Comparison of ENCODE assay signal across 16 cellular contexts in genomic region chr6:109048670-109049415, GRCh38. TPM values are rescaled to one million over a fixed set of nuclear protein-coding genes. Genes with fewer than 3 reads are reported as not detected.
DNase-seq lines count a peak whose midpoint lies in the region; ATAC-seq and TF ChIP-seq lines count a peak whose summit lies in the region.
"Had no signal": no experiment of that assay in that cellular context is flagged by ENCODE, and none has a peak within 500 bp of the region (broad histone marks: within the 10 kb centered on the region; RNA-seq: fewer than 3 reads in every experiment).

No MANE protein-coding gene starts in this region.

- peak overlapping the region; percentile 72 to 83 for H3K27ac Mint-ChIP-seq in T-cell
- H3K27ac Mint-ChIP-seq in endothelial cell (ENCODE audit: unreplicated experiment), result no peak overlapping the region

- H3K36me3 Mint-ChIP-seq in T-cell (peaks cover 14% of the 10 kb centered on the region), endothelial cell (ENCODE audit: low read depth, unreplicated experiment) (peaks cover 5% of the 10 kb centered on the region)

- H3K4me1 Mint-ChIP-seq in T-cell (peaks cover 38 to 46% (median 39%) of the 10 kb centered on the region in 3 donors), endothelial cell (ENCODE audit: unreplicated experiment) (no peaks in the 10 kb centered on the region)

- H3K27ac ChIP-seq in left ventricle myocardium inferior (replicated peaks) (peak overlapping the region; percentile 48), thyroid gland (peak overlapping the region; percentile 59 to 69 (median 68)), right lobe of liver (no peak overlapping the region)
- H3K27ac ChIP-seq: A549, C4-2B had no signal

- intact Hi-C loops in left ventricle myocardium inferior (cut with micrococcal nuclease) (no loop called here), Right ventricle myocardium inferior (cut with DNase I) (no loop called here), thyroid gland (cut with DNase I) (no loop called here), right lobe of liver (cut with DNase I) (no loop called here)

- H3K4me1 ChIP-seq in left ventricle myocardium inferior, result peaks cover 62% of the 10 kb centered on the region
- H3K4me1 ChIP-seq in thyroid gland, result peaks cover 16 to 20% of the 10 kb centered on the region in 2 donors
- no peaks in the 10 kb centered on the region for H3K4me1 ChIP-seq in right lobe of liver

- H3K36me3 ChIP-seq in left ventricle myocardium inferior (no peaks in the 10 kb centered on the region), thyroid gland (no peaks in the 10 kb centered on the region), right lobe of liver (no peaks in the 10 kb centered on the region)

- ATAC-seq in Right ventricle myocardium inferior, result no peak
- ATAC-seq in T-cell (replicated peaks in 1 of 4), result no peak
- ATAC-seq in HG03280 (IDR thresholded peaks at IDR 0.05; ENCODE audit: unreplicated experiment), result no peak
- ATAC-seq in right lobe of liver, result no peak
- ATAC-seq: A549, PC-3 had no signal

- H3K4me3 ChIP-seq in left ventricle myocardium inferior (no peak overlapping the region), thyroid gland (replicated peaks in 1 of 3) (no peak overlapping the region), right lobe of liver (no peak overlapping the region)
- H3K4me3 ChIP-seq: A549 had no signal

- H3K27me3 ChIP-seq in left ventricle myocardium inferior (ENCODE audit: low read depth) (no peaks in the 10 kb centered on the region), thyroid gland (no peaks in the 10 kb centered on the region), right lobe of liver (no peaks in the 10 kb centered on the region)

- H3K27me3 Mint-ChIP-seq in T-cell (no peaks in the 10 kb centered on the region), endothelial cell (ENCODE audit: unreplicated experiment) (peaks cover 8% of the 10 kb centered on the region)

- no peak for TF ChIP-seq POLR2A in thyroid gland (IDR thresholded peaks at IDR 0.05)
- TF ChIP-seq POLR2A in right lobe of liver (IDR thresholded peaks at IDR 0.05), result no peak

- DNase-seq in left ventricle myocardium inferior (no peak), Right ventricle myocardium inferior (ENCODE audit: missing footprints) (no peak), T-cell (no peak), left kidney (ENCODE audit: low read depth, low spot score) (peak; percentile 48), thyroid gland (no peak), right lobe of liver (no peak), endothelial cell (ENCODE audit: low spot score) (no peak)
- DNase-seq: DMS79 treated with DMSO at 0.1 percent for 48 hours, HCEC 1CT, NCI-H1092, NCI-H1694 treated with DMSO at 0.1 percent for 48 hours, NCI-H345, PC-3 had no signal

- TF ChIP-seq CTCF in left ventricle myocardium inferior (IDR thresholded peaks at IDR 0.05; ENCODE audit: borderline replicate concordance) (no peak), thyroid gland (IDR thresholded peaks at IDR 0.05) (no peak), right lobe of liver (IDR thresholded peaks at IDR 0.05) (no peak), endothelial cell (IDR thresholded peaks at IDR 0.05; ENCODE audit: unreplicated experiment) (no peak)

- H3K4me3 Mint-ChIP-seq in T-cell, result no peak overlapping the region
- H3K4me3 Mint-ChIP-seq in endothelial cell (ENCODE audit: unreplicated experiment), result no peak overlapping the region

- H3K9me3 ChIP-seq in left ventricle myocardium inferior (replicated peaks) (no peaks in the 10 kb centered on the region), thyroid gland (no peaks in the 10 kb centered on the region), right lobe of liver (no peaks in the 10 kb centered on the region)
- H3K9me3 ChIP-seq: A549 had no signal

- CTCF ChIA-PET in T-cell (lab: Charles Lee), result interaction anchor here (0.6 to 1.4 kb wide), 3 partner anchors 13 to 202 kb away, joined by 3 to 4 read pairs (median 3); no protein-coding TSS in a partner anchor

- WGBS in thyroid gland, 2 donors, result 95 to 96% methylated on average over 3 of the region's 3 CpGs
- 88% methylated on average over 3 of the region's 3 CpGs for WGBS in right lobe of liver (ENCODE audit: insufficient coverage, low coverage, low lambda C conversion rate, missing lambda C conversion rate)

- POLR2A ChIA-PET in T-cell (lab: Charles Lee), result interaction anchor here (0.6 to 0.8 kb wide), 3 partner anchors 12 to 1776 kb away, joined by 3 to 5 read pairs (median 4); no protein-coding TSS in a partner anchor

- H3K9me3 Mint-ChIP-seq in T-cell (peaks cover 0 to 5% (median 3%) of the 10 kb centered on the region in 3 donors), endothelial cell (ENCODE audit: unreplicated experiment) (no peaks in the 10 kb centered on the region)

RNA-seq across cellular contexts. Expression of gene SESN1, which starts 45.8 kb away (rescaled TPM):
- total RNA-seq in left ventricle myocardium inferior, result 44.1 TPM
- total RNA-seq in Right ventricle myocardium inferior, result 60.2 TPM
- total RNA-seq in T-cell, result 10 to 100 TPM; 24.2 to 75.5 (median 33.1) TPM
- 10 to 100 TPM; 43.8 to 68.1 (median 58.1) TPM for total RNA-seq in thyroid gland
- 10 to 100 TPM in 5 of 6 experiments, 1 to 10 TPM in 1; 8.7 to 17.1 (median 11.9) TPM for total RNA-seq in right lobe of liver
- total RNA-seq in endothelial cell (ENCODE audit: unreplicated experiment), result 23.6 TPM

RNA-seq across cellular contexts. Expression of gene CEP57L1, which starts 46.5 kb away (rescaled TPM):
- total RNA-seq in left ventricle myocardium inferior (6.2 TPM), Right ventricle myocardium inferior (7.7 TPM), T-cell (1 to 10 TPM; 5.2 to 7.9 (median 5.9) TPM), thyroid gland (10 to 100 TPM; 15.0 to 27.7 (median 19.5) TPM), right lobe of liver (1 to 10 TPM; 6.3 to 9.5 (median 7.6) TPM), endothelial cell (ENCODE audit: unreplicated experiment) (11.0 TPM)

Comparison
In these comparisons a context has a peak if more than half of its experiments do, and no peak if none do; other contexts are left out.
1. H3K27ac ChIP-seq: peak in left ventricle myocardium inferior (single experiment) and thyroid gland (3 of 3); none in right lobe of liver (0 of 3).